In the genomic region with DNA sequence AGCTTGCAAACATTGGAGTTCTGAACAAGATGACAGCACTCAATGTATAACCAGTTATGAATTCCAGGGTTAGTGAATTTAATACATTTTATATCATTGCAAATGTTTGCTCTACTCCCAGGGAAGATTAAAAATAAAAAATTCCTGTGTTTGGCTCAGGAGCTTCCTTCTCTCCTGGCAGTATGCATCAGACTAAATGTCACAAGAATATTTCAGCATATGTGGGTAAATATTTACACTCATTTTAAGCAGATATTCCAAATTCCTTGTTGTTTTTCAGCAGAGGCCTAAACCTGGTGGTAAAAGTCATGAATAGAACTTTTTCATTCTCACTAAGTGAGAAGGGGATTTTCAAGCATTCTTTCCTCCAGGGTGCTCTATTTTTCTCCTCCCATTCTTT, we compare ENCODE assay signal across 24 cellular contexts.
"Had no signal": no experiment of that assay in that cellular context is flagged by ENCODE, and none has a peak within 500 bp of the region (broad histone marks: within the 10 kb centered on the region; RNA-seq: fewer than 3 reads in every experiment).

No MANE protein-coding gene starts in this region.

- DNase-seq: activated CD4-positive, alpha-beta T cell treated with anti-CD3 and anti-CD28 coated beads, Interleukin-2, amount 50 U/mL, for 1 hour; activated CD4-positive, CD25-positive, alpha-beta regulatory T cell treated with anti-CD3 and anti-CD28 coated beads, Interleukin-2, amount 50 U/mL, for 72 hours; activated CD8-positive, alpha-beta T cell treated with anti-CD3 and anti-CD28 coated beads, Interleukin-2, amount 10 ng/mL, durations not matched to agents 7 days and 5 days; activated T-cell treated with anti-CD3 and anti-CD28 coated beads, Interleukin-2, amount 50 U/mL, for 1 hour; amniotic stem cell; immature natural killer cell; natural killer cell; ovary; stimulated activated CD4-positive, alpha-beta T cell treated with anti-CD3 and anti-CD28 coated beads, Interleukin-12 subunit alpha, Interleukin-12 subunit beta, amount 100 ng/mL, for 4 hours; stimulated activated CD4-positive, alpha-beta T cell treated with anti-CD3 and anti-CD28 coated beads, Interleukin-4, amount 100 ng/mL, for 4 hours; stimulated activated naive CD8-positive, alpha-beta T cell treated with anti-CD3 and anti-CD28 coated beads, Interleukin-15, Interleukin-2, amounts not matched to agents 100 U/mL and 50 U/mL, for 24 hours; T-cell; upper lobe of left lung; WERI-Rb-1 had no signal

- H3K27ac Mint-ChIP-seq: activated CD8-positive, alpha-beta T cell treated with anti-CD3 and anti-CD28 coated beads, Interleukin-2, amount 10 ng/mL, durations not matched to agents 7 days and 5 days; activated naive CD8-positive, alpha-beta T cell; immature natural killer cell; mesothelial cell of epicardium; natural killer cell; T-cell; T-helper 2 cell treated with Interferon-gamma antibody and Interleukin-4, amounts not matched to agents 5 μg/mL and 100 μg/mL, for 36 hours had no signal

- H3K4me3 ChIP-seq: breast epithelium, coronary artery, esophagus muscularis mucosa, lung, ovary, prostate gland, upper lobe of left lung had no signal

- H3K27me3 Mint-ChIP-seq: activated naive CD8-positive, alpha-beta T cell; central memory CD8-positive, alpha-beta T cell; T-cell had no signal

- ATAC-seq: activated CD8-positive, alpha-beta T cell treated with anti-CD3 and anti-CD28 coated beads, Interleukin-2, amount 10 ng/mL, durations not matched to agents 7 days and 5 days; left lobe of liver; natural killer cell; stimulated activated naive CD8-positive, alpha-beta T cell treated with anti-CD3 and anti-CD28 coated beads, Interleukin-15, Interleukin-2, amounts not matched to agents 100 U/mL and 50 U/mL, for 24 hours; T-cell had no signal

- H3K4me1 Mint-ChIP-seq: central memory CD8-positive, alpha-beta T cell; immature natural killer cell; mesothelial cell of epicardium; natural killer cell; T-cell had no signal

- H3K4me3 Mint-ChIP-seq: activated CD8-positive, alpha-beta T cell treated with anti-CD3 and anti-CD28 coated beads, Interleukin-2, amount 10 ng/mL, durations not matched to agents 7 days and 5 days; activated naive CD8-positive, alpha-beta T cell; central memory CD8-positive, alpha-beta T cell; immature natural killer cell; mesothelial cell of epicardium; natural killer cell; T-cell; T-helper 2 cell treated with Interferon-gamma antibody and Interleukin-4, amounts not matched to agents 5 μg/mL and 100 μg/mL, for 36 hours had no signal

- H3K36me3 Mint-ChIP-seq: activated naive CD8-positive, alpha-beta T cell; immature natural killer cell; mesothelial cell of epicardium; natural killer cell; T-cell had no signal
